13 cellular contexts compared by ENCODE assay signal in genomic region chr6:143701343-143702234, GRCh38. TPM values are rescaled to one million over a fixed set of nuclear protein-coding genes. Genes with fewer than 3 reads are reported as not detected.
DNase-seq lines count a peak whose midpoint lies in the region; ATAC-seq and TF ChIP-seq lines count a peak whose summit lies in the region.
"Had no signal": no experiment of that assay in that cellular context is flagged by ENCODE, and none has a peak within 500 bp of the region (broad histone marks: within the 10 kb centered on the region; RNA-seq: fewer than 3 reads in every experiment).

No MANE protein-coding gene starts in this region.

- no peak overlapping the region for H4K8ac ChIP-seq in trophoblast cell (ENCODE audit: low read depth, low read length)

- no peak for TF ChIP-seq CTCF in foreskin fibroblast (IDR thresholded peaks at IDR 0.05; ENCODE audit: low read depth, low read length)

- H3K4me3 ChIP-seq in foreskin fibroblast (ENCODE audit: low read depth in 1 of 2, low read length in 2 of 2) (no peak overlapping the region), rectal smooth muscle tissue (ENCODE audit: low read length) (peak overlapping the region; percentile 5), aorta (ENCODE audit: low read length in 2 of 2) (no peak overlapping the region), trophoblast cell (ENCODE audit: low read depth, low read length) (no peak overlapping the region)
- H3K4me3 ChIP-seq: ovary had no signal

- H3K27me3 ChIP-seq in rectal smooth muscle tissue (ENCODE audit: control insufficient read depth, insufficient read depth, low read length) (no peaks in the 10 kb centered on the region), aorta (ENCODE audit: control insufficient read depth in 1 of 2, insufficient read depth in 2 of 2, low read length in 1 of 2) (no peaks in the 10 kb centered on the region), trophoblast cell (ENCODE audit: insufficient read depth, low read length) (no peaks in the 10 kb centered on the region)
- H3K27me3 ChIP-seq: ovary had no signal

- DNase-seq in NCI-H146 (lab: John Stamatoyannopoulos, UW) (peak; percentile 52), NCI-H146 treated with DMSO at 0.1 percent for 48 hours (lab: John Stamatoyannopoulos, UW; ENCODE audit: unreplicated experiment) (no peak), foreskin fibroblast (peak; percentile 19 to 21), aorta (no peak), ureter (ENCODE audit: low spot score) (no peak), trophoblast cell (no peak)
- DNase-seq: 8988T; CD4-positive, alpha-beta memory T cell; NCI-H2171 treated with DMSO at 0.1 percent for 48 hours; stimulated activated CD4-positive, alpha-beta T cell treated with anti-CD3 and anti-CD28 coated beads, Interleukin-1b, Interleukin-23, amount 100 ng/mL, for 48 hours had no signal

- H3K27ac ChIP-seq in rectal smooth muscle tissue (ENCODE audit: low read depth, low read length) (peak overlapping the region; percentile 48), aorta (ENCODE audit: low read depth in 1 of 2, low read length in 2 of 2) (peak overlapping the region; percentile 39 to 76), trophoblast cell (ENCODE audit: low read depth, low read length) (no peak overlapping the region)
- H3K27ac ChIP-seq: ovary had no signal

- no peaks in the 10 kb centered on the region for H3K79me2 ChIP-seq in trophoblast cell (ENCODE audit: control insufficient read depth, insufficient read depth, low read length, poor library complexity)

- H2BK12ac ChIP-seq in trophoblast cell (ENCODE audit: low read length): no peak overlapping the region

- H3K36me3 ChIP-seq in rectal smooth muscle tissue (ENCODE audit: control insufficient read depth, insufficient read depth, low read length): no peaks in the 10 kb centered on the region
- H3K36me3 ChIP-seq in aorta (ENCODE audit: control insufficient read depth in 1 of 2, insufficient read depth in 2 of 2, low read length in 1 of 2): no peaks in the 10 kb centered on the region
- peaks cover 0 to 6% of the 10 kb centered on the region in 2 experiments for H3K36me3 ChIP-seq in trophoblast cell (ENCODE audit: control insufficient read depth in 1 of 2, insufficient read depth in 2 of 2, low read length in 2 of 2)
- H3K36me3 ChIP-seq: ovary had no signal

- H4K12ac ChIP-seq in trophoblast cell (ENCODE audit: low read depth, low read length): no peak overlapping the region

- H2BK5ac ChIP-seq in trophoblast cell (ENCODE audit: low read depth, low read length, poor library complexity): no peak overlapping the region

- no peak overlapping the region for H3K23ac ChIP-seq in trophoblast cell (ENCODE audit: low read length)

- H3K4me2 ChIP-seq in trophoblast cell (ENCODE audit: low read length): no peak overlapping the region

- no peak overlapping the region for H3K14ac ChIP-seq in trophoblast cell (ENCODE audit: low read length)

- WGBS in aorta, 2 donors: 52 to 60% methylated on average over 6 of the region's 6 CpGs
- no CpG with 5 or more reads among the region's 6 CpGs for WGBS in trophoblast cell (ENCODE audit: extremely low coverage, insufficient coverage, insufficient read length)

- H2BK120ac ChIP-seq in trophoblast cell (ENCODE audit: insufficient read depth, low read length, poor library complexity): no peak overlapping the region

- ATAC-seq in aorta (ENCODE audit: low FRiP score) (peak; percentile 85), GM19328 (IDR thresholded peaks at IDR 0.05; ENCODE audit: unreplicated experiment) (no peak)

- H3K9ac ChIP-seq in rectal smooth muscle tissue (ENCODE audit: low read length) (no peak overlapping the region), trophoblast cell (ENCODE audit: low read length) (no peak overlapping the region)

- H2AK5ac ChIP-seq in trophoblast cell (ENCODE audit: low read length): no peak overlapping the region

- H3K18ac ChIP-seq in trophoblast cell (ENCODE audit: low read length): no peak overlapping the region

- no peak overlapping the region for H3K4ac ChIP-seq in trophoblast cell (ENCODE audit: low read depth, low read length)

- H2AFZ ChIP-seq in trophoblast cell (ENCODE audit: insufficient read depth, low read length, poor library complexity): no peak overlapping the region

- H3K79me1 ChIP-seq in trophoblast cell (ENCODE audit: low read length): no peaks in the 10 kb centered on the region

- intact Hi-C loops in aorta (cut with DNase I): no loop called here

- H3K4me1 ChIP-seq in rectal smooth muscle tissue (ENCODE audit: control insufficient read depth, insufficient read depth, low read length) (peaks cover 11% of the 10 kb centered on the region), aorta (ENCODE audit: control insufficient read depth in 1 of 2, insufficient read depth in 2 of 2, low read length in 2 of 2) (peaks cover 2 to 4% of the 10 kb centered on the region in 2 donors), trophoblast cell (ENCODE audit: control insufficient read depth in 1 of 2, insufficient read depth in 2 of 2, low read length in 2 of 2) (no peaks in the 10 kb centered on the region)

- H4K91ac ChIP-seq in trophoblast cell (ENCODE audit: low read depth, low read length): no peak overlapping the region

- H3K9me3 ChIP-seq in aorta (ENCODE audit: control insufficient read depth, low read length): no peaks in the 10 kb centered on the region
- peaks cover 2% of the 10 kb centered on the region for H3K9me3 ChIP-seq in trophoblast cell (ENCODE audit: insufficient read depth, low read depth, low read length)
- H3K9me3 ChIP-seq: ovary had no signal

RNA-seq across cellular contexts. Expression of gene PHACTR2, which starts 23.8 kb away (rescaled TPM):
- total RNA-seq in aorta: 10 to 100 TPM; 87.1 to 96.8 TPM
- polyA plus RNA-seq in aorta: 10 to 100 TPM; 15.3 TPM
- 93.2 TPM for total RNA-seq in ureter
- 49.4 and 55.3 TPM in 2 replicates for polyA plus RNA-seq in trophoblast cell (2013)

Comparison
In these comparisons a context has a peak if more than half of its experiments do, and no peak if none do; other contexts are left out.
1. DNase-seq: peak in NCI-H146 (single experiment) and foreskin fibroblast (2 of 2); none in NCI-H146 treated with DMSO at 0.1 percent for 48 hours (single experiment), aorta (0 of 2), ureter (single experiment) and trophoblast cell (0 of 2).